Comparison of ENCODE assay signal across 8 cellular contexts in the genomic region with DNA sequence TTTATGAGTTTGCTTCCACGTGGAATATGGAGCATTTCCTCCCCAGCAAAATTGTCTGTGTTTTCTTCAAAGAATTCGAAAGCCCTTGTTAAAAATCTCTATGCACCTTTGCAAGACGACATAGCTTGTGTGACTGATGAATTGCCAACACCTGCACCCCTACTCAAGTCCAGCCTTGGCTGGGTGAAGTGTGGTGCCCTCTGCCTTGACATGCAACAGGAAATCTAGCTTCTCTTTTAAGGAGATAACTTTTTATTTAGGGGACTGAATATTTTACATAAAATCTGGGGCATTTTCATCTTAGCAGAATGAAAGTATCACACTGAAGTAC. TPM values are rescaled to one million over a fixed set of nuclear protein-coding genes. Genes with fewer than 3 reads are reported as not detected.
DNase-seq lines count a peak whose midpoint lies in the region; ATAC-seq and TF ChIP-seq lines count a peak whose summit lies in the region.

No MANE protein-coding gene starts in this region.

- H3K4me3 ChIP-seq in right atrium auricular region: peak overlapping the region; percentile 78 to 96

- no peak for TF ChIP-seq CTCF in right atrium auricular region (IDR thresholded peaks at IDR 0.05)

- no peaks in the 10 kb centered on the region for H3K36me3 ChIP-seq in right atrium auricular region

- no peaks in the 10 kb centered on the region for H3K27me3 ChIP-seq in right atrium auricular region

- peak overlapping the region; percentile 99 to 100 for H3K27ac Mint-ChIP-seq in activated naive CD4-positive, alpha-beta T cell treated with anti-CD3 and anti-CD28 coated beads, Interleukin-2, amount 50 U/mL, for 72 hours

- H3K4me1 ChIP-seq in right atrium auricular region: peaks cover 0 to 50% of the 10 kb centered on the region in 2 donors

- ATAC-seq in left cardiac atrium: no peak
- no peak for ATAC-seq in activated naive CD4-positive, alpha-beta T cell treated with anti-CD3 and anti-CD28 coated beads, Interleukin-2, amount 50 U/mL, for 72 hours
- no peak for ATAC-seq in GM18867 (IDR thresholded peaks at IDR 0.05; ENCODE audit: unreplicated experiment)
- no peak for ATAC-seq in GM18868 (IDR thresholded peaks at IDR 0.05; ENCODE audit: unreplicated experiment)

- DNase-seq in right atrium auricular region (ENCODE audit: low spot score) (no peak), left cardiac atrium (no peak), inferior parietal cortex (ENCODE audit: extremely low spot score) (peak; percentile 25), substantia nigra (lab: John Stamatoyannopoulos, UW) (peak in 3 of 49 donors; percentile 5 to 9 (median 8)), A172 (ENCODE audit: low spot score) (no peak)
- DNase-seq in activated naive CD4-positive, alpha-beta T cell treated with anti-CD3 and anti-CD28 coated beads, Interleukin-2, amount 50 U/mL, for 72 hours (ENCODE audit: low spot score in 2 of 2): no peak

- intact Hi-C loops in left cardiac atrium (cut with DNase I): loop anchor here in 1 of 2 donors (5.0 kb wide), 1 partner anchor 76 kb away; no protein-coding TSS in a partner anchor

- peak overlapping the region; percentile 95 to 98 for H3K27ac ChIP-seq in right atrium auricular region
- H3K27ac ChIP-seq in substantia nigra (ENCODE audit: low read depth, low read length, poor library complexity, severe bottlenecking): peak overlapping the region; percentile 90

- H3K36me3 Mint-ChIP-seq in activated naive CD4-positive, alpha-beta T cell treated with anti-CD3 and anti-CD28 coated beads, Interleukin-2, amount 50 U/mL, for 72 hours: peaks cover 6 to 15% of the 10 kb centered on the region in 2 donors

- H3K9me3 Mint-ChIP-seq in activated naive CD4-positive, alpha-beta T cell treated with anti-CD3 and anti-CD28 coated beads, Interleukin-2, amount 50 U/mL, for 72 hours: no peaks in the 10 kb centered on the region

- no peaks in the 10 kb centered on the region for H3K9me3 ChIP-seq in right atrium auricular region

RNA-seq across cellular contexts. Expression of a gene that starts 0.6 kb away (rescaled TPM):
- total RNA-seq in right atrium auricular region (10 to 100 TPM; 30.9 to 34.7 TPM), left cardiac atrium (10 to 100 TPM; 33.5 to 36.3 TPM)
- 10 to 100 TPM; 24.8 to 55.4 TPM for total RNA-seq in activated naive CD4-positive, alpha-beta T cell treated with anti-CD3 and anti-CD28 coated beads, Interleukin-2, amount 50 U/mL, for 72 hours
- total RNA-seq in A172 (2014; rRNA removed; shearing (Covaris generic)): 17.0 and 21.1 TPM in 2 replicates

RNA-seq across cellular contexts. Expression of a gene that starts 1.4 kb away (rescaled TPM):
- total RNA-seq in right atrium auricular region (10 to 100 TPM; 44.2 to 59.8 TPM), left cardiac atrium (10 to 100 TPM; 59.0 to 71.7 TPM)
- 10 to 100 TPM; 26.2 to 27.0 TPM for total RNA-seq in activated naive CD4-positive, alpha-beta T cell treated with anti-CD3 and anti-CD28 coated beads, Interleukin-2, amount 50 U/mL, for 72 hours
- total RNA-seq in A172 (2014; rRNA removed; shearing (Covaris generic)): 8.2 and 8.3 TPM in 2 replicates
